In genomic region chr7:96179863-96180262, GRCh38 we compare ENCODE assay signal across 1 cellular context.
TF ChIP-seq lines count a peak whose summit lies in the region.

No MANE protein-coding gene starts in this region.

TF ChIP-seq in Ishikawa, 13 proteins besides CTCF, POLR2A, EP300 and RAD21 (continued from another document):
- no peak for TF ChIP-seq FOXM1 (IDR thresholded peaks at IDR 0.05; ENCODE audit: borderline replicate concordance, low read depth)
